ENCODE assay signal across 2 cellular contexts in the genomic region with DNA sequence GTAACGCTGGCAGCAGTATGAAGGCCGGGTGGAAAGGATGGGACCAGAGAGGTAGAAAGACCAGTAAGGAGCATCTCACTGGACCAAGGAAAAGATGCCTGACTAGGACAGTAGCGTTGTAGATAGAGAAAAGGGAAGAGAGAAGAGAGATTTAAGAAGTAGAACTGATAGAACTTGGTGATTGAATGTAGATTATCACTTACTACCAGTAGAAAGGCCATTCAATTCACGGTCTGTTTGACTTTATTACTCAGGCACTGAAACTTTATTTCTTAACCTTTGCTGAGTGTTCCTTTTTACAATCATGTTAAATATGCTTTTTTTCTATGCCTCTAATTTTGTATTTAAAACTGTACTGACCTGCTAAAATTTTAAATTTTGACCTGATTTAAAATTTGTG.
TF ChIP-seq lines count a peak whose summit lies in the region.

No MANE protein-coding gene starts in this region.

TF ChIP-seq in IMR-90, 13 proteins besides CTCF, POLR2A, EP300 and RAD21:
- TF ChIP-seq ELK1 (IDR thresholded peaks at IDR 0.05; ENCODE audit: borderline replicate concordance, low read depth, low read length) (no peak), MAFK (IDR thresholded peaks at IDR 0.05; ENCODE audit: low read depth, low read length) (no peak), CEBPB (IDR thresholded peaks at IDR 0.05; ENCODE audit: low read depth, low read length) (no peak), SMC3 (IDR thresholded peaks at IDR 0.05; ENCODE audit: low read depth, low read length) (no peak), CHD1 (IDR thresholded peaks at IDR 0.05; ENCODE audit: low read depth, low read length) (no peak), FOS (IDR thresholded peaks at IDR 0.05; ENCODE audit: low read depth, low read length) (no peak), RCOR1 (IDR thresholded peaks at IDR 0.05; ENCODE audit: insufficient replicate concordance, low read length) (no peak), BHLHE40 (IDR thresholded peaks at IDR 0.05; ENCODE audit: low read depth, low read length) (no peak), NFE2L2 (IDR thresholded peaks at IDR 0.05; ENCODE audit: low read depth, low read length) (no peak), MAZ (IDR thresholded peaks at IDR 0.05; ENCODE audit: borderline replicate concordance, low read depth, low read length) (no peak), MXI1 (IDR thresholded peaks at IDR 0.05; ENCODE audit: borderline replicate concordance, low read depth, low read length) (no peak), USF2 (IDR thresholded peaks at IDR 0.05; ENCODE audit: low read depth, low read length) (no peak), RFX5 (IDR thresholded peaks at IDR 0.05; ENCODE audit: low read depth, low read length) (no peak)

TF ChIP-seq in endothelial cell of umbilical vein, 7 proteins besides CTCF, POLR2A, EP300 and RAD21:
- no peak for TF ChIP-seq FOS (IDR thresholded peaks at IDR 0.05; ENCODE audit: borderline replicate concordance, insufficient read depth, low read length)
- no peak for TF ChIP-seq MYC (IDR thresholded peaks at IDR 0.05; ENCODE audit: low read depth, low read length)
TF ChIP-seq in endothelial cell of umbilical vein: peak in this region for 0.
